ENCODE assay signal across 10 cellular contexts in genomic region chr5:180208038-180208434, GRCh38. TPM values are rescaled to one million over a fixed set of nuclear protein-coding genes. Genes with fewer than 3 reads are reported as not detected.
DNase-seq lines count a peak whose midpoint lies in the region; ATAC-seq and TF ChIP-seq lines count a peak whose summit lies in the region.
"Had no signal": no experiment of that assay in that cellular context is flagged by ENCODE, and none has a peak within 500 bp of the region (broad histone marks: within the 10 kb centered on the region; RNA-seq: fewer than 3 reads in every experiment).

No MANE protein-coding gene starts in this region.

- H2AFZ ChIP-seq in neuronal stem cell (ENCODE audit: low read length) = peak overlapping the region; percentile 88

- peak overlapping the region; percentile 67 for H3K4me3 Mint-ChIP-seq in CD8-positive, alpha-beta T cell
- peak overlapping the region; percentile 52 to 66 for H3K4me3 Mint-ChIP-seq in effector memory CD8-positive, alpha-beta T cell

- peak overlapping the region; percentile 38 for H3K14ac ChIP-seq in neuronal stem cell (ENCODE audit: low read length)

- H3K23ac ChIP-seq in neuronal stem cell (ENCODE audit: low read depth, low read length, poor library complexity) = peak overlapping the region; percentile 73

- POLR2A ChIA-PET in CD8-positive, alpha-beta T cell (lab: Charles Lee) = interaction anchor here (0.8 kb wide), 1 partner anchor 45 kb away, joined by 3 read pairs; no protein-coding TSS in a partner anchor
- POLR2A ChIA-PET in HEK293T (lab: Yijun Ruan, JAX) = no interaction called here

- H3K36me3 ChIP-seq in CD8-positive, alpha-beta T cell (ENCODE audit: insufficient read depth, low read length) = no peaks in the 10 kb centered on the region
- no peaks in the 10 kb centered on the region for H3K36me3 ChIP-seq in neuronal stem cell (replicated peaks in 1 of 2; ENCODE audit: control insufficient read depth in 2 of 2, insufficient read depth in 2 of 2, low read length in 2 of 2)

- H3K4me3 ChIP-seq in CD8-positive, alpha-beta T cell (ENCODE audit: low read depth, low read length) = no peak overlapping the region
- peak overlapping the region; percentile 39 for H3K4me3 ChIP-seq in LNCaP clone FGC (ENCODE audit: low read depth, low read length)
- peak overlapping the region; percentile 40 to 81 for H3K4me3 ChIP-seq in neuronal stem cell (ENCODE audit: low read length in 2 of 2)

- no peaks in the 10 kb centered on the region for H3K9me3 ChIP-seq in CD8-positive, alpha-beta T cell (ENCODE audit: low read length)
- H3K9me3 ChIP-seq in neuronal stem cell (replicated peaks in 1 of 2; ENCODE audit: control insufficient read depth in 2 of 2, insufficient read depth in 1 of 2, low read depth in 1 of 2, low read length in 2 of 2) = no peaks in the 10 kb centered on the region

- WGBS in neuronal stem cell (ENCODE audit: extremely low coverage in 2 of 2, insufficient read length in 2 of 2, insufficient replicate concordance in 1 of 2), 2 donors = no CpG with 5 or more reads among the region's 14 CpGs

- H2BK5ac ChIP-seq in neuronal stem cell (ENCODE audit: low read length) = peak overlapping the region; percentile 33

- H3K36me3 Mint-ChIP-seq in CD8-positive, alpha-beta T cell = no peaks in the 10 kb centered on the region
- no peaks in the 10 kb centered on the region for H3K36me3 Mint-ChIP-seq in effector memory CD8-positive, alpha-beta T cell (ENCODE audit: insufficient read depth)

- no peak for TF ChIP-seq CTCF in CD8-positive, alpha-beta T cell (IDR thresholded peaks at IDR 0.05)
- TF ChIP-seq CTCF in LNCaP clone FGC (IDR thresholded peaks at IDR 0.05; ENCODE audit: control insufficient read depth, extremely low read depth, insufficient read depth) = no peak

- ATAC-seq in CD8-positive, alpha-beta T cell = no peak
- no peak for ATAC-seq in effector memory CD8-positive, alpha-beta T cell (replicated peaks)

- H3K79me1 ChIP-seq in neuronal stem cell (ENCODE audit: low read depth, low read length) = peaks cover 2% of the 10 kb centered on the region

- H2AK5ac ChIP-seq in neuronal stem cell (ENCODE audit: low read depth, low read length) = peak overlapping the region; percentile 70

- no peak overlapping the region for H3K4ac ChIP-seq in neuronal stem cell (ENCODE audit: low read length)

- H3K9me3 Mint-ChIP-seq in CD8-positive, alpha-beta T cell = no peaks in the 10 kb centered on the region
- no peaks in the 10 kb centered on the region for H3K9me3 Mint-ChIP-seq in effector memory CD8-positive, alpha-beta T cell

- H3K4me1 Mint-ChIP-seq in CD8-positive, alpha-beta T cell (ENCODE audit: low read depth) = peaks cover 5% of the 10 kb centered on the region
- H3K4me1 Mint-ChIP-seq in effector memory CD8-positive, alpha-beta T cell (ENCODE audit: low read depth in 2 of 2) = peaks cover 9% of the 10 kb centered on the region in 2 donors

- peaks cover 19% of the 10 kb centered on the region for H3K27me3 ChIP-seq in CD8-positive, alpha-beta T cell (ENCODE audit: insufficient read depth, low read length)
- peaks cover 0 to 28% (median 16%) of the 10 kb centered on the region in 3 experiments for H3K27me3 ChIP-seq in neuronal stem cell (ENCODE audit: control insufficient read depth in 3 of 3, insufficient read depth in 3 of 3, low read depth in 1 of 3, low read length in 3 of 3)

- intact Hi-C loops in CD8-positive, alpha-beta T cell (cut with DNase I, micrococcal nuclease) = loop anchor here (5.0 to 10.0 kb wide), 2 partner anchors 81 to 117 kb away; no protein-coding TSS in a partner anchor

- H3K27me3 Mint-ChIP-seq in CD8-positive, alpha-beta T cell (ENCODE audit: low read depth) = peaks cover 51% of the 10 kb centered on the region
- peaks cover 59 to 94% of the 10 kb centered on the region in 2 donors for H3K27me3 Mint-ChIP-seq in effector memory CD8-positive, alpha-beta T cell

- H2BK12ac ChIP-seq in neuronal stem cell (ENCODE audit: low read length) = no peak overlapping the region

- peak overlapping the region; percentile 31 for H2BK120ac ChIP-seq in neuronal stem cell (ENCODE audit: low read depth, low read length)

- H3K4me1 ChIP-seq in CD8-positive, alpha-beta T cell (ENCODE audit: insufficient read depth, low read length) = no peaks in the 10 kb centered on the region
- H3K4me1 ChIP-seq in neuronal stem cell (ENCODE audit: control insufficient read depth in 2 of 2, insufficient read depth in 1 of 2, low read depth in 1 of 2, low read length in 2 of 2) = peaks cover 0 to 8% of the 10 kb centered on the region in 2 donors

- no peak overlapping the region for H4K91ac ChIP-seq in neuronal stem cell (ENCODE audit: low read depth, low read length, poor library complexity)

- H3K4me2 ChIP-seq in neuronal stem cell (ENCODE audit: insufficient read depth, low read length, poor library complexity, severe bottlenecking) = peak overlapping the region; percentile 92

- H3K9ac ChIP-seq in neuronal stem cell (ENCODE audit: low read depth, low read length, poor library complexity) = peak overlapping the region; percentile 21

- CTCF ChIA-PET in CD8-positive, alpha-beta T cell (lab: Charles Lee) = interaction anchor here (1.2 to 1.3 kb wide), 2 partner anchors 18 to 108 kb away, joined by 3 to 4 read pairs; no protein-coding TSS in a partner anchor
- CTCF ChIA-PET in HEK293T (lab: Yijun Ruan, JAX) = interaction anchor here (0.6 to 1.7 kb wide), 2 partner anchors 120 to 161 kb away, joined by 3 to 6 read pairs; no protein-coding TSS in a partner anchor

- H4K8ac ChIP-seq in neuronal stem cell (ENCODE audit: low read depth, low read length) = peak overlapping the region; percentile 17

- H3K18ac ChIP-seq in neuronal stem cell (ENCODE audit: low read length) = peak overlapping the region; percentile 87

- H3K27ac Mint-ChIP-seq in CD8-positive, alpha-beta T cell = no peak overlapping the region
- H3K27ac Mint-ChIP-seq in effector memory CD8-positive, alpha-beta T cell = peak overlapping the region in 1 of 2 donors; percentile 4

- H2BK15ac ChIP-seq in neuronal stem cell (ENCODE audit: low read length) = no peak overlapping the region

- DNase-seq in CD8-positive, alpha-beta T cell = no peak
- no peak for DNase-seq in LNCaP clone FGC (ENCODE audit: low read depth)
- DNase-seq in effector memory CD8-positive, alpha-beta T cell = no peak
- no peak for DNase-seq in neuronal stem cell (ENCODE audit: low spot score)
- no peak for DNase-seq in mucosa of gallbladder (ENCODE audit: low spot score)
- DNase-seq in cortex of kidney (lab: John Stamatoyannopoulos, UW) = no peak
- DNase-seq in NAMALWA (ENCODE audit: low spot score) = no peak
- DNase-seq in HEK293T (ENCODE audit: extremely low spot score) = no peak
- DNase-seq: NCI-H748 treated with DMSO at 0.1 percent for 48 hours had no signal

- H3K27ac ChIP-seq in CD8-positive, alpha-beta T cell (ENCODE audit: low read depth, low read length) = no peak overlapping the region
- no peak overlapping the region for H3K27ac ChIP-seq in neuronal stem cell (replicated peaks; ENCODE audit: low read length)

TF ChIP-seq in HEK293T, 16 proteins besides CTCF, POLR2A, EP300 and RAD21:
- TF ChIP-seq L3MBTL2 (conservative IDR thresholded peaks at IDR 0.05) = no peak
- no peak for TF ChIP-seq TARDBP (IDR thresholded peaks at IDR 0.05)
- no peak for TF ChIP-seq LEF1 (IDR thresholded peaks at IDR 0.05; ENCODE audit: borderline replicate concordance)
- no peak for TF ChIP-seq ELF4 (IDR thresholded peaks at IDR 0.05)
- no peak for TF ChIP-seq FOXA1 (IDR thresholded peaks at IDR 0.05)
- TF ChIP-seq NFRKB (IDR thresholded peaks at IDR 0.05) = no peak
- no peak for TF ChIP-seq SP1 (IDR thresholded peaks at IDR 0.05)
- TF ChIP-seq ARNT (IDR thresholded peaks at IDR 0.05) = no peak
- TF ChIP-seq SUZ12 (IDR thresholded peaks at IDR 0.05) = no peak
- no peak for TF ChIP-seq HDGF (IDR thresholded peaks at IDR 0.05; ENCODE audit: borderline replicate concordance)
- TF ChIP-seq FOXK2 (IDR thresholded peaks at IDR 0.05) = no peak
- TF ChIP-seq CTBP1 (IDR thresholded peaks at IDR 0.05; ENCODE audit: borderline replicate concordance) = no peak
- TF ChIP-seq FOXM1 (IDR thresholded peaks at IDR 0.05; ENCODE audit: borderline replicate concordance) = no peak
- no peak for TF ChIP-seq PKNOX1 (IDR thresholded peaks at IDR 0.05)
- no peak for TF ChIP-seq BHLHE40 (IDR thresholded peaks at IDR 0.05; ENCODE audit: borderline replicate concordance)
- no peak for TF ChIP-seq ZNF384 (IDR thresholded peaks at IDR 0.05)

RNA-seq across cellular contexts. Expression of gene RASGEF1C, which starts 1.0 kb away (rescaled TPM):
- total RNA-seq in CD8-positive, alpha-beta T cell = not detected
- polyA plus RNA-seq in neuronal stem cell (2013, experiment 1 of 2) = 1.6 TPM
- 1.2 TPM for polyA plus RNA-seq in neuronal stem cell (2013, experiment 2 of 2)
- 1.1 TPM for total RNA-seq in mucosa of gallbladder
- total RNA-seq: LHCN-M2 had no signal
